Comparison of ENCODE assay signal across 3 cellular contexts in the genomic region with DNA sequence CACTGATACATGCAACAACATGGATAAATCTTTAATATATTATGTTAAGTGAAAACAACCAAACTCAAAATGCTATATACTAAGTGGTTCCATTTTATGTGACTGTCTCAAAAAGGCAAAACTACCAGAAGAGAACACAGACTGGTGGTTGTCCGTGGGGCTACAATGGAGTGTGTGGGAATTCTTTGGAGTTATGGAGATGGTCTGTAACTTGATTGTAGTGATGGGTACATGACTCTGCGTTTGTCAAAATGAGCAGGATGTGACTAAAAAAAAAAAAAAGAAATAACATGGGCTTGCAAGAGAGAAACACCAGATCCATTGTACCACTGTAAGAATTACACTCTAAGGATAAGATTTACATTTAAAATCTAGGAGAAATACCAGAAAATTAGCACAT.
TF ChIP-seq lines count a peak whose summit lies in the region.

No MANE protein-coding gene starts in this region.

TF ChIP-seq in SK-N-SH treated with all-trans-retinoic acid at 6 μM for 48 hours, 23 proteins besides CTCF, POLR2A, EP300 and RAD21:
- TF ChIP-seq OSR1 (CRISPR knock-in tag; IDR thresholded peaks at IDR 0.05) = no peak
- TF ChIP-seq, protein P1, sequence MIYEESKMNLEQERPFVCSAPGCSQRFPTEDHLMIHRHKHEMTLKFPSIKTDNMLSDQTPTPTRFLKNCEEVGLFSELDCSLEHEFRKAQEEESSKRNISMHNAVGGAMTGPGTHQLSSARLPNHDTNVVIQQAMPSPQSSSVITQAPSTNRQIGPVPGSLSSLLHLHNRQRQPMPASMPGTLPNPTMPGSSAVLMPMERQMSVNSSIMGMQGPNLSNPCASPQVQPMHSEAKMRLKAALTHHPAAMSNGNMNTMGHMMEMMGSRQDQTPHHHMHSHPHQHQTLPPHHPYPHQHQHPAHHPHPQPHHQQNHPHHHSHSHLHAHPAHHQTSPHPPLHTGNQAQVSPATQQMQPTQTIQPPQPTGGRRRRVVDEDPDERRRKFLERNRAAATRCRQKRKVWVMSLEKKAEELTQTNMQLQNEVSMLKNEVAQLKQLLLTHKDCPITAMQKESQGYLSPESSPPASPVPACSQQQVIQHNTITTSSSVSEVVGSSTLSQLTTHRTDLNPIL (CRISPR knock-in tag; IDR thresholded peaks at IDR 0.05; ENCODE audit: low read depth) = no peak
- no peak for TF ChIP-seq GLIS3 (CRISPR knock-in tag; IDR thresholded peaks at IDR 0.05)
- TF ChIP-seq ZFP30 (CRISPR knock-in tag; IDR thresholded peaks at IDR 0.05) = no peak
- no peak for TF ChIP-seq ARNTL (CRISPR knock-in tag; IDR thresholded peaks at IDR 0.05; ENCODE audit: borderline replicate concordance, low read depth)
- TF ChIP-seq ISL1 (CRISPR knock-in tag; IDR thresholded peaks at IDR 0.05) = no peak
- TF ChIP-seq ZC3H10 (CRISPR knock-in tag; IDR thresholded peaks at IDR 0.05) = no peak
- TF ChIP-seq ESRRG (CRISPR knock-in tag; IDR thresholded peaks at IDR 0.05) = no peak
TF ChIP-seq in SK-N-SH treated with all-trans-retinoic acid at 6 μM for 48 hours: peak in this region for 0.

TF ChIP-seq in SK-N-SH, 30 proteins besides CTCF, POLR2A, EP300 and RAD21:
- no peak for TF ChIP-seq ELF1 (IDR thresholded peaks at IDR 0.05)
- TF ChIP-seq, protein P2, sequence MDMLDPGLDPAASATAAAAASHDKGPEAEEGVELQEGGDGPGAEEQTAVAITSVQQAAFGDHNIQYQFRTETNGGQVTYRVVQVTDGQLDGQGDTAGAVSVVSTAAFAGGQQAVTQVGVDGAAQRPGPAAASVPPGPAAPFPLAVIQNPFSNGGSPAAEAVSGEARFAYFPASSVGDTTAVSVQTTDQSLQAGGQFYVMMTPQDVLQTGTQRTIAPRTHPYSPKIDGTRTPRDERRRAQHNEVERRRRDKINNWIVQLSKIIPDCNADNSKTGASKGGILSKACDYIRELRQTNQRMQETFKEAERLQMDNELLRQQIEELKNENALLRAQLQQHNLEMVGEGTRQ (IDR thresholded peaks at IDR 0.05; ENCODE audit: borderline replicate concordance, low read depth, low read length) = no peak
- no peak for TF ChIP-seq RXRA (IDR thresholded peaks at IDR 0.05; ENCODE audit: borderline replicate concordance, low read depth)
- no peak for TF ChIP-seq TEAD4 (IDR thresholded peaks at IDR 0.05; ENCODE audit: borderline replicate concordance, insufficient read depth)
- no peak for TF ChIP-seq GABPA (IDR thresholded peaks at IDR 0.05; ENCODE audit: low read depth)
- TF ChIP-seq TCF12 (IDR thresholded peaks at IDR 0.05) = no peak
- TF ChIP-seq TAF1 (IDR thresholded peaks at IDR 0.05; ENCODE audit: borderline replicate concordance, low read depth, low read length) = no peak
- no peak for TF ChIP-seq YY1 (IDR thresholded peaks at IDR 0.05; ENCODE audit: low read depth)
- TF ChIP-seq, protein P3, sequence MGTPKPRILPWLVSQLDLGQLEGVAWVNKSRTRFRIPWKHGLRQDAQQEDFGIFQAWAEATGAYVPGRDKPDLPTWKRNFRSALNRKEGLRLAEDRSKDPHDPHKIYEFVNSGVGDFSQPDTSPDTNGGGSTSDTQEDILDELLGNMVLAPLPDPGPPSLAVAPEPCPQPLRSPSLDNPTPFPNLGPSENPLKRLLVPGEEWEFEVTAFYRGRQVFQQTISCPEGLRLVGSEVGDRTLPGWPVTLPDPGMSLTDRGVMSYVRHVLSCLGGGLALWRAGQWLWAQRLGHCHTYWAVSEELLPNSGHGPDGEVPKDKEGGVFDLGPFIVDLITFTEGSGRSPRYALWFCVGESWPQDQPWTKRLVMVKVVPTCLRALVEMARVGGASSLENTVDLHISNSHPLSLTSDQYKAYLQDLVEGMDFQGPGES (IDR thresholded peaks at IDR 0.05; ENCODE audit: low read depth, low read length) = no peak
- TF ChIP-seq, protein P4, sequence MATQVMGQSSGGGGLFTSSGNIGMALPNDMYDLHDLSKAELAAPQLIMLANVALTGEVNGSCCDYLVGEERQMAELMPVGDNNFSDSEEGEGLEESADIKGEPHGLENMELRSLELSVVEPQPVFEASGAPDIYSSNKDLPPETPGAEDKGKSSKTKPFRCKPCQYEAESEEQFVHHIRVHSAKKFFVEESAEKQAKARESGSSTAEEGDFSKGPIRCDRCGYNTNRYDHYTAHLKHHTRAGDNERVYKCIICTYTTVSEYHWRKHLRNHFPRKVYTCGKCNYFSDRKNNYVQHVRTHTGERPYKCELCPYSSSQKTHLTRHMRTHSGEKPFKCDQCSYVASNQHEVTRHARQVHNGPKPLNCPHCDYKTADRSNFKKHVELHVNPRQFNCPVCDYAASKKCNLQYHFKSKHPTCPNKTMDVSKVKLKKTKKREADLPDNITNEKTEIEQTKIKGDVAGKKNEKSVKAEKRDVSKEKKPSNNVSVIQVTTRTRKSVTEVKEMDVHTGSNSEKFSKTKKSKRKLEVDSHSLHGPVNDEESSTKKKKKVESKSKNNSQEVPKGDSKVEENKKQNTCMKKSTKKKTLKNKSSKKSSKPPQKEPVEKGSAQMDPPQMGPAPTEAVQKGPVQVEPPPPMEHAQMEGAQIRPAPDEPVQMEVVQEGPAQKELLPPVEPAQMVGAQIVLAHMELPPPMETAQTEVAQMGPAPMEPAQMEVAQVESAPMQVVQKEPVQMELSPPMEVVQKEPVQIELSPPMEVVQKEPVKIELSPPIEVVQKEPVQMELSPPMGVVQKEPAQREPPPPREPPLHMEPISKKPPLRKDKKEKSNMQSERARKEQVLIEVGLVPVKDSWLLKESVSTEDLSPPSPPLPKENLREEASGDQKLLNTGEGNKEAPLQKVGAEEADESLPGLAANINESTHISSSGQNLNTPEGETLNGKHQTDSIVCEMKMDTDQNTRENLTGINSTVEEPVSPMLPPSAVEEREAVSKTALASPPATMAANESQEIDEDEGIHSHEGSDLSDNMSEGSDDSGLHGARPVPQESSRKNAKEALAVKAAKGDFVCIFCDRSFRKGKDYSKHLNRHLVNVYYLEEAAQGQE (IDR thresholded peaks at IDR 0.05; ENCODE audit: low read depth, low read length) = no peak
- TF ChIP-seq MEF2A (IDR thresholded peaks at IDR 0.05; ENCODE audit: borderline replicate concordance, low read depth) = no peak
- TF ChIP-seq CHD2 (IDR thresholded peaks at IDR 0.05; ENCODE audit: low read length, partially characterized antibody) = no peak

TF ChIP-seq in IMR-90, 13 proteins besides CTCF, POLR2A, EP300 and RAD21:
- TF ChIP-seq CEBPB (IDR thresholded peaks at IDR 0.05; ENCODE audit: low read depth, low read length) (no peak), FOS (IDR thresholded peaks at IDR 0.05; ENCODE audit: low read depth, low read length) (no peak), RCOR1 (IDR thresholded peaks at IDR 0.05; ENCODE audit: insufficient replicate concordance, low read length) (no peak), CHD1 (IDR thresholded peaks at IDR 0.05; ENCODE audit: low read depth, low read length) (no peak), MAZ (IDR thresholded peaks at IDR 0.05; ENCODE audit: borderline replicate concordance, low read depth, low read length) (no peak), NFE2L2 (IDR thresholded peaks at IDR 0.05; ENCODE audit: low read depth, low read length) (no peak), MXI1 (IDR thresholded peaks at IDR 0.05; ENCODE audit: borderline replicate concordance, low read depth, low read length) (no peak)
- TF ChIP-seq, protein P2 (IDR thresholded peaks at IDR 0.05; ENCODE audit: low read depth, low read length) = no peak
